ENCODE assay signal across 9 cellular contexts in the genomic region with DNA sequence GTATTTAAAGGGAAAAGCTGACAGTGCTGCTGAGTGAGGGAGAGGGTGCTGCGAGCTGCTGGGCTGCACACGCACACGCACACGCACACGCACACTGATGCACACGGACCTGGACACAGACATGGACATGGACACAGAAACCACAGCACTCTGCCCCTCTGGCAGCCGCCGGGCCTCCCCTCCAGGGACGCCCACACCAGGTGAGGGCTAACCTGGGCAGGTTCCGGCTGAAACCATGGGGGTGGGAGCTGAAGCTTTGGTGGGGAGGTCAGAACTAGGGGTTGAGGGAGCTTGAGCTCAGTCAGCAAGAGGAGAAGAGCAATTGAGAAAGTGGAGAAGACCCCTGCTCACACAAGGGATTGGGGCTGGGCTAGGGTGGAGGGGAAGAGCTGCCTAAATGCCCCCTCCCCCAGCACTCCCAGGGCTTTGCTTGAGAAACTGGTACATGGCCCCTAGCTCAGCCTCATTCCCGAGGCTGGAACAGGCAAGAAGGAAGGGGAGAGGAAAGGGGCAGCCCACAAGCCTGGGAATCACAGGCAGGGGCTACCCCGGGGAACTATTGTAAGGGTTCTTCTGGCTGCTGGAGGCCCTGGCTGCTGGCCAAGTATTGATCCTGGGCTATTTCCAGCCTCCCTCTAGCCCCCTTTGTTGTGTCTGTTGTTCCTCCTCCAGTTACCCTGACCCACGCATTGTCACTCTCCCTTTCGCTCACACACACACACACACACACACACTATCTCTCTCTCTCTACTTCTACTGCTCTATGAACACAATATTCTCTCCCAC.
DNase-seq lines count a peak whose midpoint lies in the region; ATAC-seq, FAIRE-seq and TF ChIP-seq lines count a peak whose summit lies in the region.
"Had no signal": no experiment of that assay in that cellular context is flagged by ENCODE, and none has a peak within 500 bp of the region (broad histone marks: within the 10 kb centered on the region; RNA-seq: fewer than 3 reads in every experiment).

A gene with protein sequence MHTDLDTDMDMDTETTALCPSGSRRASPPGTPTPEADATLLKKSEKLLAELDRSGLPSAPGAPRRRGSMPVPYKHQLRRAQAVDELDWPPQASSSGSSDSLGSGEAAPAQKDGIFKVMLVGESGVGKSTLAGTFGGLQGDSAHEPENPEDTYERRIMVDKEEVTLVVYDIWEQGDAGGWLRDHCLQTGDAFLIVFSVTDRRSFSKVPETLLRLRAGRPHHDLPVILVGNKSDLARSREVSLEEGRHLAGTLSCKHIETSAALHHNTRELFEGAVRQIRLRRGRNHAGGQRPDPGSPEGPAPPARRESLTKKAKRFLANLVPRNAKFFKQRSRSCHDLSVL (plus strand): TSS at position 32 of the 786 bp plus-strand sequence. CDS start 66 bp downstream, at position 98.

- H3K9me3 ChIP-seq in BLaER1 (no peaks in the 10 kb centered on the region), HEK293 (ENCODE audit: control insufficient read depth, insufficient read depth, low read depth, low read length) (no peaks in the 10 kb centered on the region), iPS-18c (ENCODE audit: control insufficient read depth, insufficient read depth, low read length) (no peaks in the 10 kb centered on the region)
- H3K9me3 ChIP-seq: heart right ventricle had no signal

- CTCF ChIA-PET in HEK293 (lab: Yijun Ruan, JAX) (interaction anchor here (0.6 to 5.2 kb wide), 12 partner anchors 9 to 327 kb away, joined by 3 to 55 read pairs (median 4); a partner anchor contains a TSS), RWPE1 (lab: Yijun Ruan, JAX) (interaction anchor here (6.4 kb wide), 1 partner anchor 11 kb away, joined by 40 read pairs; a partner anchor contains a TSS)

- no peaks in the 10 kb centered on the region for H4K20me1 ChIP-seq in BLaER1

- H3K27ac ChIP-seq in BLaER1, result no peak within 1 kb of the TSS
- no peak within 1 kb of the TSS; the same call in 1 of the 2 replicates for H3K27ac ChIP-seq in HEK293 (ENCODE audit: extremely low read depth, low read depth, low read length)
- H3K27ac ChIP-seq in RWPE1, result peak within 1 kb of the TSS; percentile 45
- H3K27ac ChIP-seq: heart right ventricle had no signal

- no peak within 1 kb of the TSS for H3K4me3 ChIP-seq in BLaER1
- no peak within 1 kb of the TSS; the same call in 1 of the 2 replicates for H3K4me3 ChIP-seq in HEK293 (ENCODE audit: low read depth, low read length)
- H3K4me3 ChIP-seq in iPS-18c (ENCODE audit: insufficient read depth, low read depth, low read length), result peak within 1 kb of the TSS; percentile 41
- H3K4me3 ChIP-seq: heart right ventricle had no signal

- no peak for FAIRE-seq in urothelium cell line (lab: Jason Lieb, UNC)

- ATAC-seq in GM21723 (IDR thresholded peaks at IDR 0.05; ENCODE audit: unreplicated experiment), result no peak

- peaks cover 67% of the 10 kb centered on the region for H3K4me1 ChIP-seq in BLaER1
- H3K4me1 ChIP-seq in HEK293 (ENCODE audit: control insufficient read depth, insufficient read depth, low read length), result peaks cover 6% of the 10 kb centered on the region

- H3K9ac ChIP-seq in BLaER1, result peak within 1 kb of the TSS; percentile 24; the same call in 1 of the 2 replicates

- TF ChIP-seq CTCF in HEK293 (tag by site-specific recombination; IDR thresholded peaks at IDR 0.05), result no peak
- TF ChIP-seq CTCF in RWPE1 (conservative IDR thresholded peaks at IDR 0.05; ENCODE audit: low read depth), result no peak

- POLR2A ChIA-PET in HEK293 (lab: Yijun Ruan, JAX), result interaction anchor here (0.5 to 1.6 kb wide), 5 partner anchors 12 to 1253 kb away, joined by 3 to 10 read pairs (median 4); a partner anchor contains a TSS
- POLR2A ChIA-PET in RWPE1 (lab: Yijun Ruan, JAX; ENCODE audit: low non-redundant PET), result no interaction called here

- H3K36me3 ChIP-seq in BLaER1 (peaks cover 22% of the 10 kb centered on the region), HEK293 (ENCODE audit: control insufficient read depth in 2 of 2, insufficient read depth in 1 of 2, low read length in 2 of 2) (peaks cover 0 to 11% of the 10 kb centered on the region in 2 experiments; a peak in 2 of 3 replicates)

- no peak for DNase-seq in RWPE1 (ENCODE audit: low spot score)
- DNase-seq in DMS 273 treated with DMSO at 0.1 percent for 48 hours (lab: John Stamatoyannopoulos, UW), result no peak
- DNase-seq in urothelium cell line (ENCODE audit: low spot score), result no peak
- DNase-seq in pons (ENCODE audit: low spot score), result no peak
- DNase-seq: heart right ventricle had no signal

- peak within 1 kb of the TSS; percentile 85 for H3K4me2 ChIP-seq in BLaER1

- no peaks in the 10 kb centered on the region for H3K27me3 ChIP-seq in BLaER1

TF ChIP-seq in HEK293, 187 proteins besides CTCF, POLR2A, EP300 and RAD21 (continues in another document):
- TF ChIP-seq, protein P1, sequence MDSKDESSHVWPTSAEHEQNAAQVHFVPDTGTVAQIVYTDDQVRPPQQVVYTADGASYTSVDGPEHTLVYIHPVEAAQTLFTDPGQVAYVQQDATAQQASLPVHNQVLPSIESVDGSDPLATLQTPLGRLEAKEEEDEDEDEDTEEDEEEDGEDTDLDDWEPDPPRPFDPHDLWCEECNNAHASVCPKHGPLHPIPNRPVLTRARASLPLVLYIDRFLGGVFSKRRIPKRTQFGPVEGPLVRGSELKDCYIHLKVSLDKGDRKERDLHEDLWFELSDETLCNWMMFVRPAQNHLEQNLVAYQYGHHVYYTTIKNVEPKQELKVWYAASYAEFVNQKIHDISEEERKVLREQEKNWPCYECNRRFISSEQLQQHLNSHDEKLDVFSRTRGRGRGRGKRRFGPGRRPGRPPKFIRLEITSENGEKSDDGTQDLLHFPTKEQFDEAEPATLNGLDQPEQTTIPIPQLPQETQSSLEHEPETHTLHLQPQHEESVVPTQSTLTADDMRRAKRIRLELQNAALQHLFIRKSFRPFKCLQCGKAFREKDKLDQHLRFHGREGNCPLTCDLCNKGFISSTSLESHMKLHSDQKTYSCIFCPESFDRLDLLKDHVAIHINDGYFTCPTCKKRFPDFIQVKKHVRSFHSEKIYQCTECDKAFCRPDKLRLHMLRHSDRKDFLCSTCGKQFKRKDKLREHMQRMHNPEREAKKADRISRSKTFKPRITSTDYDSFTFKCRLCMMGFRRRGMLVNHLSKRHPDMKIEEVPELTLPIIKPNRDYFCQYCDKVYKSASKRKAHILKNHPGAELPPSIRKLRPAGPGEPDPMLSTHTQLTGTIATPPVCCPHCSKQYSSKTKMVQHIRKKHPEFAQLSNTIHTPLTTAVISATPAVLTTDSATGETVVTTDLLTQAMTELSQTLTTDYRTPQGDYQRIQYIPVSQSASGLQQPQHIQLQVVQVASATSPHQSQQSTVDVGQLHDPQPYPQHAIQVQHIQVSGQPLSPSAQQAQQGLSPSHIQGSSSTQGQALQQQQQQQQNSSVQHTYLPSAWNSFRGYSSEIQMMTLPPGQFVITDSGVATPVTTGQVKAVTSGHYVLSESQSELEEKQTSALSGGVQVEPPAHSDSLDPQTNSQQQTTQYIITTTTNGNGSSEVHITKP (tag by site-specific recombination; IDR thresholded peaks at IDR 0.05), result peak; percentile 68
- TF ChIP-seq ZNF776 (tag by site-specific recombination; IDR thresholded peaks at IDR 0.05; ENCODE audit: borderline replicate concordance), result no peak
- TF ChIP-seq, protein P2, sequence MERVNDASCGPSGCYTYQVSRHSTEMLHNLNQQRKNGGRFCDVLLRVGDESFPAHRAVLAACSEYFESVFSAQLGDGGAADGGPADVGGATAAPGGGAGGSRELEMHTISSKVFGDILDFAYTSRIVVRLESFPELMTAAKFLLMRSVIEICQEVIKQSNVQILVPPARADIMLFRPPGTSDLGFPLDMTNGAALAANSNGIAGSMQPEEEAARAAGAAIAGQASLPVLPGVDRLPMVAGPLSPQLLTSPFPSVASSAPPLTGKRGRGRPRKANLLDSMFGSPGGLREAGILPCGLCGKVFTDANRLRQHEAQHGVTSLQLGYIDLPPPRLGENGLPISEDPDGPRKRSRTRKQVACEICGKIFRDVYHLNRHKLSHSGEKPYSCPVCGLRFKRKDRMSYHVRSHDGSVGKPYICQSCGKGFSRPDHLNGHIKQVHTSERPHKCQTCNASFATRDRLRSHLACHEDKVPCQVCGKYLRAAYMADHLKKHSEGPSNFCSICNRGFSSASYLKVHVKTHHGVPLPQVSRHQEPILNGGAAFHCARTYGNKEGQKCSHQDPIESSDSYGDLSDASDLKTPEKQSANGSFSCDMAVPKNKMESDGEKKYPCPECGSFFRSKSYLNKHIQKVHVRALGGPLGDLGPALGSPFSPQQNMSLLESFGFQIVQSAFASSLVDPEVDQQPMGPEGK (tag by site-specific recombination; IDR thresholded peaks at IDR 0.05), result peak; percentile 21; the same call in 1 of the 2 replicates
- 0 out of 2 replicates have a peak, but pooled peaks have one; percentile 17 for TF ChIP-seq FEZF1 (tag by site-specific recombination; IDR thresholded peaks at IDR 0.05)
- no peak for TF ChIP-seq ZNF791 (tag by site-specific recombination; IDR thresholded peaks at IDR 0.05)
- peak; percentile 51 for TF ChIP-seq GLIS1 (tag by site-specific recombination; IDR thresholded peaks at IDR 0.05)
- TF ChIP-seq EGR2 (tag by site-specific recombination; IDR thresholded peaks at IDR 0.05; ENCODE audit: low read depth), result peak; percentile 99
- TF ChIP-seq, protein P3, sequence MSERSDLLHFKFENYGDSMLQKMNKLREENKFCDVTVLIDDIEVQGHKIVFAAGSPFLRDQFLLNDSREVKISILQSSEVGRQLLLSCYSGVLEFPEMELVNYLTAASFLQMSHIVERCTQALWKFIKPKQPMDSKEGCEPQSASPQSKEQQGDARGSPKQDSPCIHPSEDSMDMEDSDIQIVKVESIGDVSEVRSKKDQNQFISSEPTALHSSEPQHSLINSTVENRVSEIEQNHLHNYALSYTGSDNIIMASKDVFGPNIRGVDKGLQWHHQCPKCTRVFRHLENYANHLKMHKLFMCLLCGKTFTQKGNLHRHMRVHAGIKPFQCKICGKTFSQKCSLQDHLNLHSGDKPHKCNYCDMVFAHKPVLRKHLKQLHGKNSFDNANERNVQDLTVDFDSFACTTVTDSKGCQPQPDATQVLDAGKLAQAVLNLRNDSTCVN (tag by site-specific recombination; optimal IDR thresholded peaks at IDR 0.05), result peak; percentile 15
- TF ChIP-seq ZIC2 (tag by site-specific recombination; IDR thresholded peaks at IDR 0.05), result peak; percentile 35; the same call in 1 of the 2 replicates
- TF ChIP-seq, protein P4, sequence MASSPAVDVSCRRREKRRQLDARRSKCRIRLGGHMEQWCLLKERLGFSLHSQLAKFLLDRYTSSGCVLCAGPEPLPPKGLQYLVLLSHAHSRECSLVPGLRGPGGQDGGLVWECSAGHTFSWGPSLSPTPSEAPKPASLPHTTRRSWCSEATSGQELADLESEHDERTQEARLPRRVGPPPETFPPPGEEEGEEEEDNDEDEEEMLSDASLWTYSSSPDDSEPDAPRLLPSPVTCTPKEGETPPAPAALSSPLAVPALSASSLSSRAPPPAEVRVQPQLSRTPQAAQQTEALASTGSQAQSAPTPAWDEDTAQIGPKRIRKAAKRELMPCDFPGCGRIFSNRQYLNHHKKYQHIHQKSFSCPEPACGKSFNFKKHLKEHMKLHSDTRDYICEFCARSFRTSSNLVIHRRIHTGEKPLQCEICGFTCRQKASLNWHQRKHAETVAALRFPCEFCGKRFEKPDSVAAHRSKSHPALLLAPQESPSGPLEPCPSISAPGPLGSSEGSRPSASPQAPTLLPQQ (tag by site-specific recombination; IDR thresholded peaks at IDR 0.05), result peak; percentile 67; the same call in 1 of the 2 replicates
